In the genomic region with DNA sequence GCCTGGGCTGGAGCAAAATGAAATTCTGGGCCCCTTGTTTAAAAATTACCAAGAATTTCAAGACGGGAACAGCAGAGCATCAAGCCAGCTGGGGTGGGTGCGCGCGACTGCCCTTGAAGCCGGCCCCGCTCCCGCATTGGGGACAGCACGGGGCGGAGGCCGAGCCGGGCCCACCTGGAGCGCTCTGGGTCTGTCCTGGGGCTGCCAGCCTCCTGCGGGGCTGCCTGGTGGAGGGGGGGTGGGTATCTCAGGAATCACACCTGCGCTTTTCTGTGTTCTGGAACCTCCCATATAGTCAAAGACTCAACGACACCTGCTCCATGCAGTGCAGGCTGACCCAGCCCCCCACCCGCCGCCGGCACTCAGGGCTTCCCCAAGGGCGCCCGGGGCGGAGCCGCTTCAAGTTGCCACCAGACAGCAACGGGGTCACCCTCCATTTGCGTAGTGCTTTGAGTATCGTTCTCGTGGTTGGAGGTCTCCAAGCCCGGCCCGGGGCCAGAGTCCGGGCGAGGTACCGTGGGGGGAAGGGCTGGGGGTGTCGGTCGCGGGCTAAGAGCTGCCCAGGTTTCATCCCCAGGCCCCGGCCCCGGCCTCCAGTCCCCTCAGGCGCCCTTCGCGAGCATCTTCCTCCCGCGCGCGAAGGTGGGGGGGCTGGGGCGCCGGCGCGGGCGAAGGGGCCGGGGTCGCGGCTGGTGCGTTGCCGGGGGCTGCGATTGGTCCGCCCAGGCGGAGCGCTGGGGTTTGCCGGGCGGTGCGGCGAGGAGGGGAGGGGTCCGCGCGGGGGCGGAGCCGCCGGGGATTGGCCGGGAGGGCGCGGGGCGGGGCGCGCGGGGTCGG, we compare ENCODE assay signal across 8 cellular contexts. TPM values are rescaled to one million over a fixed set of nuclear protein-coding genes. Genes with fewer than 3 reads are reported as not detected.
DNase-seq lines count a peak whose midpoint lies in the region; TF ChIP-seq lines count a peak whose summit lies in the region.

No MANE protein-coding gene starts in this region.

- peaks cover 7% of the 10 kb centered on the region for H3K27me3 Mint-ChIP-seq in activated CD4-positive, alpha-beta T cell treated with anti-CD3 and anti-CD28 coated beads, Interleukin-2, amount 10 ng/mL, durations not matched to agents 24 days and 14 days
- peaks cover 11% of the 10 kb centered on the region for H3K27me3 Mint-ChIP-seq in endothelial cell (ENCODE audit: unreplicated experiment)

- H3K4me3 ChIP-seq in OCI-LY7 (ENCODE audit: low read depth, low read length, poor library complexity, severe bottlenecking) (peak overlapping the region; percentile 66), retinal pigment epithelial cell (ENCODE audit: low read length) (peak overlapping the region; percentile 56)

- H3K4me1 Mint-ChIP-seq in activated CD4-positive, alpha-beta T cell treated with anti-CD3 and anti-CD28 coated beads, Interleukin-2, amount 10 ng/mL, durations not matched to agents 24 days and 14 days: peaks cover 3% of the 10 kb centered on the region
- H3K4me1 Mint-ChIP-seq in endothelial cell (ENCODE audit: unreplicated experiment): peaks cover 3% of the 10 kb centered on the region

- no peaks in the 10 kb centered on the region for H3K36me3 Mint-ChIP-seq in activated CD4-positive, alpha-beta T cell treated with anti-CD3 and anti-CD28 coated beads, Interleukin-2, amount 10 ng/mL, durations not matched to agents 24 days and 14 days (ENCODE audit: low read depth)
- H3K36me3 Mint-ChIP-seq in endothelial cell (ENCODE audit: low read depth, unreplicated experiment): no peaks in the 10 kb centered on the region

- no peaks in the 10 kb centered on the region for H3K9me3 Mint-ChIP-seq in activated CD4-positive, alpha-beta T cell treated with anti-CD3 and anti-CD28 coated beads, Interleukin-2, amount 10 ng/mL, durations not matched to agents 24 days and 14 days
- H3K9me3 Mint-ChIP-seq in endothelial cell (ENCODE audit: unreplicated experiment): no peaks in the 10 kb centered on the region

- peak overlapping the region; percentile 73 for H3K4me3 Mint-ChIP-seq in activated CD4-positive, alpha-beta T cell treated with anti-CD3 and anti-CD28 coated beads, Interleukin-2, amount 10 ng/mL, durations not matched to agents 24 days and 14 days
- no peak overlapping the region for H3K4me3 Mint-ChIP-seq in endothelial cell (ENCODE audit: unreplicated experiment)

- no peaks in the 10 kb centered on the region for H3K9me2 ChIP-seq in OCI-LY7 (ENCODE audit: insufficient read depth, low read length)

- peak; percentile 82 for DNase-seq in activated CD4-positive, alpha-beta T cell treated with anti-CD3 and anti-CD28 coated beads, Interleukin-2, amount 10 ng/mL, durations not matched to agents 24 days and 14 days
- DNase-seq in activated CD4-positive, alpha-beta T cell treated with anti-CD3 and anti-CD28 coated beads, Interleukin-2, amount 50 U/mL, for 1 hour: no peak
- DNase-seq in OCI-LY7 (ENCODE audit: low spot score) (peak; percentile 47), endothelial cell (ENCODE audit: low spot score) (peak; percentile 54), retinal pigment epithelial cell (ENCODE audit: low read depth) (no peak), LoVo (ENCODE audit: low spot score) (no peak), G401 (ENCODE audit: low spot score) (no peak), hepatic stellate cell (ENCODE audit: low spot score) (no peak)

- peak overlapping the region; percentile 51; the same call in 1 of the 2 replicates for H2AFZ ChIP-seq in OCI-LY7 (ENCODE audit: low read length)

- TF ChIP-seq CTCF in OCI-LY7 (conservative IDR thresholded peaks at IDR 0.05; ENCODE audit: low read length): no peak
- no peak for TF ChIP-seq CTCF in endothelial cell (IDR thresholded peaks at IDR 0.05; ENCODE audit: unreplicated experiment)
- TF ChIP-seq CTCF in retinal pigment epithelial cell (conservative IDR thresholded peaks at IDR 0.05; ENCODE audit: low read depth, low read length): no peak

- in situ Hi-C loops in G401 (cut with HindIII; ENCODE audit: low sequenced_read_pairs): no loop called here

- peak overlapping the region; percentile 87 for H3K4me2 ChIP-seq in OCI-LY7 (ENCODE audit: low read length)

- H3K4me1 ChIP-seq in OCI-LY7 (ENCODE audit: insufficient read depth, low read length, poor library complexity, severe bottlenecking): peaks cover 21% of the 10 kb centered on the region

- H4K20me1 ChIP-seq in OCI-LY7 (ENCODE audit: insufficient read depth, low read length): no peaks in the 10 kb centered on the region

- no peaks in the 10 kb centered on the region for H3K36me3 ChIP-seq in OCI-LY7 (ENCODE audit: insufficient read depth, low read length)

- no peak overlapping the region for H3K27ac ChIP-seq in OCI-LY7 (ENCODE audit: low read depth, low read length, poor library complexity, severe bottlenecking)

- no peaks in the 10 kb centered on the region for H3K9me3 ChIP-seq in OCI-LY7 (ENCODE audit: low read length)

- CTCF ChIA-PET in OCI-LY7 (lab: Charles Lee; ENCODE audit: unreplicated experiment): interaction anchor here (1.0 kb wide), 1 partner anchor 202 kb away, joined by 3 read pairs; no protein-coding TSS in a partner anchor

- no TSS peak for BruUV-seq in OCI-LY7 (replicated peaks; lab: Mats Ljungman, UMichigan)

- no peaks in the 10 kb centered on the region for H3K79me2 ChIP-seq in OCI-LY7 (ENCODE audit: insufficient read depth, low read depth, low read length)

- POLR2A ChIA-PET in OCI-LY7 (lab: Charles Lee): no interaction called here

- no peak overlapping the region for H3K27ac Mint-ChIP-seq in activated CD4-positive, alpha-beta T cell treated with anti-CD3 and anti-CD28 coated beads, Interleukin-2, amount 10 ng/mL, durations not matched to agents 24 days and 14 days
- H3K27ac Mint-ChIP-seq in endothelial cell (ENCODE audit: unreplicated experiment): no peak overlapping the region

- intact Hi-C loops in activated CD4-positive, alpha-beta T cell treated with anti-CD3 and anti-CD28 coated beads, Interleukin-2, amount 10 ng/mL, durations not matched to agents 24 days and 14 days (cut with micrococcal nuclease): loop anchor here (1.0 to 2.0 kb wide), 2 partner anchors 62 to 202 kb away; partner anchors contain the start of gene CHID1
- intact Hi-C loops in OCI-LY7 (cut with micrococcal nuclease; ENCODE audit: unreplicated experiment): loop anchor here (1.0 to 5.0 kb wide), 3 partner anchors 58 to 202 kb away; no protein-coding TSS in a partner anchor

RNA-seq across cellular contexts. Expression of gene TSPAN4, which starts 6.6 kb away (rescaled TPM):
- total RNA-seq in activated CD4-positive, alpha-beta T cell treated with anti-CD3 and anti-CD28 coated beads, Interleukin-2, amount 10 ng/mL, durations not matched to agents 24 days and 14 days: 14.8 and 15.1 TPM in 2 replicates
- 8.9 and 12.1 TPM in 2 replicates for total RNA-seq in OCI-LY7 (2014; rRNA removed; shearing (Covaris generic))
- total RNA-seq in OCI-LY7 (2022) (8.0 and 9.4 TPM in 2 replicates), endothelial cell (ENCODE audit: unreplicated experiment) (26.4 TPM)
- 182 and 224 TPM in 2 replicates for total RNA-seq in G401 (2014; rRNA removed; shearing (Covaris generic))

RNA-seq across cellular contexts. Expression of gene POLR2L, which starts 6.9 kb away (rescaled TPM):
- 113 and 117 TPM in 2 replicates for total RNA-seq in activated CD4-positive, alpha-beta T cell treated with anti-CD3 and anti-CD28 coated beads, Interleukin-2, amount 10 ng/mL, durations not matched to agents 24 days and 14 days
- 206 and 224 TPM in 2 replicates for total RNA-seq in OCI-LY7 (2014; rRNA removed; shearing (Covaris generic))
- 64.5 and 88.3 TPM in 2 replicates for total RNA-seq in OCI-LY7 (2022)
- 76.7 TPM for total RNA-seq in endothelial cell (ENCODE audit: unreplicated experiment)
- 139 and 191 TPM in 2 replicates for total RNA-seq in G401 (2014; rRNA removed; shearing (Covaris generic))

RNA-seq across cellular contexts. Expression of gene CD151, which starts 16.5 kb away (rescaled TPM):
- 81.0 and 87.3 TPM in 2 replicates for total RNA-seq in activated CD4-positive, alpha-beta T cell treated with anti-CD3 and anti-CD28 coated beads, Interleukin-2, amount 10 ng/mL, durations not matched to agents 24 days and 14 days
- total RNA-seq in OCI-LY7 (2014; rRNA removed; shearing (Covaris generic)): 0.28 TPM in 1 of 2 replicates, not detected in the other
- total RNA-seq in OCI-LY7 (2022) (0.84 and 1.0 TPM in 2 replicates), endothelial cell (ENCODE audit: unreplicated experiment) (49.6 TPM)
- total RNA-seq in G401 (2014; rRNA removed; shearing (Covaris generic)): 179 and 226 TPM in 2 replicates

RNA-seq across cellular contexts. Expression of gene CRACR2B, which starts 21.5 kb away (rescaled TPM):
- total RNA-seq in activated CD4-positive, alpha-beta T cell treated with anti-CD3 and anti-CD28 coated beads, Interleukin-2, amount 10 ng/mL, durations not matched to agents 24 days and 14 days: 1.5 and 3.0 TPM in 2 replicates
- total RNA-seq in OCI-LY7 (2014; rRNA removed; shearing (Covaris generic)): 2.2 and 2.8 TPM in 2 replicates
- total RNA-seq in OCI-LY7 (2022): 20.1 and 21.0 TPM in 2 replicates
- total RNA-seq in endothelial cell (ENCODE audit: unreplicated experiment): 28.8 TPM
- 28.3 and 47.8 TPM in 2 replicates for total RNA-seq in G401 (2014; rRNA removed; shearing (Covaris generic))

RNA-seq across cellular contexts. Expression of gene PNPLA2, which starts 30.5 kb away (rescaled TPM):
- 55.0 and 56.4 TPM in 2 replicates for total RNA-seq in activated CD4-positive, alpha-beta T cell treated with anti-CD3 and anti-CD28 coated beads, Interleukin-2, amount 10 ng/mL, durations not matched to agents 24 days and 14 days
- 15.1 and 19.8 TPM in 2 replicates for total RNA-seq in OCI-LY7 (2014; rRNA removed; shearing (Covaris generic))
- total RNA-seq in OCI-LY7 (2022): 41.2 and 57.5 TPM in 2 replicates
- 40.5 TPM for total RNA-seq in endothelial cell (ENCODE audit: unreplicated experiment)
- total RNA-seq in G401 (2014; rRNA removed; shearing (Covaris generic)): 8.2 and 10.3 TPM in 2 replicates

Comparison
In these comparisons a context has a peak if more than half of its experiments do, and no peak if none do; other contexts are left out.
1. DNase-seq: peak in activated CD4-positive, alpha-beta T cell treated with anti-CD3 and anti-CD28 coated beads, Interleukin-2, amount 10 ng/mL, durations not matched to agents 24 days and 14 days (single experiment), OCI-LY7 (single experiment) and endothelial cell (single experiment); none in activated CD4-positive, alpha-beta T cell treated with anti-CD3 and anti-CD28 coated beads, Interleukin-2, amount 50 U/mL, for 1 hour (single experiment), retinal pigment epithelial cell (single experiment), LoVo (single experiment), G401 (single experiment) and hepatic stellate cell (single experiment).
2. RNA of gene CD151, which starts 16.5 kb away (total RNA-seq): 179 to 226 TPM in G401, 81.0 to 87.3 TPM in activated CD4-positive, alpha-beta T cell treated with anti-CD3 and anti-CD28 coated beads, Interleukin-2, amount 10 ng/mL, durations not matched to agents 24 days and 14 days and 49.6 TPM in endothelial cell (single experiment); 0.28 to 1.0 TPM in OCI-LY7; every median in the first group is over 10 times any median in the second.